Comparison of ENCODE assay signal across 1 cellular context in the genomic region with DNA sequence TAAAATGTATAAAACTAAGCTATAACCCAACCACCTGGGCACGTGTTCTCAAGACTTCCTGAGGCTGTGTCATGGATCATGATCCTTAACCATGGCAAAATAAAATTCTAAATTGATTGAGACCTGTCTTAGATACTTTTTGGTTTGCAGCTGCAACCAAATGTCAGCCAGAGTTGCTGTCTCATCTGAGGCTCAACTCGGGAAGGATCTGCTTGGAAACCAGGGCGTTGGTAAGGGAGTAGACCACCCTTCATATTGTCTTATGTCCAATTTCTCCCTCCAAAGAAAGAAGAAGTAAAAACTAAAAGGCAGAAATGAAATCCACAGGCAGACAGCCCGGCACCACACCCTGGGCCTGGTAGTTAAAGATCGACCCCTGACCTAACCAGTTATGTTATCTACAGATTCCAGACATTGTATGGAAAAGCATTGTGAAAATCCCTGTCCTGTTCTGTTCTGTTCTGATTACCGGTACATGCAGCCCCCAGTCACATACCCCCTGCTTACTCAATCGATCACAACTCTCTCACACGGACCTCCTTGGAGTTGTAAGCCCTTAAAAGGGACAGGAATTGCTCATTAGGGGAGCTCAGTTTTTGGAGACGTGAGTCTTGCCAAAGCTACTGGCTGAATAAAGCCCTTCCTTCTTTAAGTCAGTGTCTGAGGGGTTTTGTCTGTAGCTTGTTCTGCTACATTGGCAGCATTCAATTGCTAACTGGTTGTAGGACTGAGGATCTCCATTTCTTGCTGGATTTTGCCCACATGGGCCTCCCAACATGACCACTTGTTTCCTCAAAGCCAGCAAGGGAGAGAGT.
TF ChIP-seq lines count a peak whose summit lies in the region.

No MANE protein-coding gene starts in this region.

TF ChIP-seq in HepG2, 621 proteins besides CTCF, POLR2A, EP300 and RAD21:
- TF ChIP-seq AKAP8 (CRISPR knock-in tag; IDR thresholded peaks at IDR 0.05), result no peak
- TF ChIP-seq TCF12 (IDR thresholded peaks at IDR 0.05), result no peak
- TF ChIP-seq TCF12 (CRISPR knock-in tag; IDR thresholded peaks at IDR 0.05), result no peak
- TF ChIP-seq ZNF510 (CRISPR knock-in tag; IDR thresholded peaks at IDR 0.05; ENCODE audit: low read depth), result no peak
